ENCODE assay signal across 23 cellular contexts in genomic region chr3:154743418-154743817, GRCh38.
DNase-seq lines count a peak whose midpoint lies in the region; ATAC-seq, FAIRE-seq and TF ChIP-seq lines count a peak whose summit lies in the region.
"Had no signal": no experiment of that assay in that cellular context is flagged by ENCODE, and none has a peak within 500 bp of the region (broad histone marks: within the 10 kb centered on the region; RNA-seq: fewer than 3 reads in every experiment).

No MANE protein-coding gene starts in this region.

- H3K4me1 Mint-ChIP-seq in osteocyte (ENCODE audit: unreplicated experiment) = no peaks in the 10 kb centered on the region
- H3K4me1 Mint-ChIP-seq: B cell had no signal

- H3K27ac Mint-ChIP-seq in osteocyte (ENCODE audit: unreplicated experiment) = no peak overlapping the region
- H3K27ac Mint-ChIP-seq: B cell; CD4-positive, alpha-beta T cell; CD8-positive, alpha-beta T cell had no signal

- H3K9me1 ChIP-seq in K562 (ENCODE audit: control insufficient read depth, insufficient read depth, low read length) = no peaks in the 10 kb centered on the region

- ATAC-seq in HepG2 = no peak
- ATAC-seq in right lobe of liver = no peak
- no peak for ATAC-seq in DND-41 (ENCODE audit: insufficient read depth, low read depth)
- ATAC-seq in K562 = no peak
- ATAC-seq: CD8-positive, alpha-beta T cell had no signal

- no peak overlapping the region for H4K8ac ChIP-seq in trophoblast cell (ENCODE audit: low read depth, low read length)

- no peak overlapping the region for H3K9ac ChIP-seq in HepG2 (ENCODE audit: insufficient read depth, low read depth, low read length)
- no peak overlapping the region for H3K9ac ChIP-seq in DND-41 (ENCODE audit: low read depth, low read length)
- H3K9ac ChIP-seq in K562 (ENCODE audit: insufficient read depth in 1 of 2, low read depth in 2 of 2, low read length in 2 of 2) = no peak overlapping the region
- no peak overlapping the region for H3K9ac ChIP-seq in trophoblast cell (ENCODE audit: low read length)
- H3K9ac ChIP-seq: BLaER1 treated with 17β-estradiol and CSF1 and Interleukin-3, amounts not matched to agents 10 nM and 100 nM had no signal

- H2AFZ ChIP-seq in HepG2 (ENCODE audit: low read length) (no peak overlapping the region), DND-41 (ENCODE audit: low read depth, low read length) (0 out of 2 replicates have a peak overlapping the region, but pooled peaks have one; percentile 17), K562 (ENCODE audit: low read depth, low read length) (no peak overlapping the region), trophoblast cell (ENCODE audit: insufficient read depth, low read length, poor library complexity) (no peak overlapping the region)

- in situ Hi-C loops in HepG2 (cut with HindIII; ENCODE audit: extremely low pct_ligation_motif_present, low pct_unique_long_range_greater_than_20kb) = no loop called here
- in situ Hi-C loops in K562 (cut with MboI) = no loop called here

- H2AK5ac ChIP-seq in trophoblast cell (ENCODE audit: low read length) = no peak overlapping the region

- no peaks in the 10 kb centered on the region for H3K4me1 ChIP-seq in HepG2 (ENCODE audit: insufficient read depth, low read length)
- no peaks in the 10 kb centered on the region for H3K4me1 ChIP-seq in right lobe of liver
- no peaks in the 10 kb centered on the region for H3K4me1 ChIP-seq in DND-41 (ENCODE audit: insufficient read depth, low read length)
- H3K4me1 ChIP-seq in K562 (replicated peaks in 1 of 2; ENCODE audit: control insufficient read depth in 2 of 2, insufficient read depth in 2 of 2, low read length in 2 of 2) = no peaks in the 10 kb centered on the region
- no peaks in the 10 kb centered on the region for H3K4me1 ChIP-seq in trophoblast cell (ENCODE audit: control insufficient read depth in 1 of 2, insufficient read depth in 2 of 2, low read length in 2 of 2)
- H3K4me1 ChIP-seq: BLaER1 treated with 17β-estradiol and CSF1 and Interleukin-3, amounts not matched to agents 10 nM and 100 nM; Caco-2 had no signal

- H3K4me2 ChIP-seq in HepG2 (ENCODE audit: low read depth, low read length) = no peak overlapping the region
- no peak overlapping the region for H3K4me2 ChIP-seq in DND-41 (ENCODE audit: insufficient read depth, low read length)
- no peak overlapping the region for H3K4me2 ChIP-seq in K562 (ENCODE audit: insufficient read depth, low read length)
- no peak overlapping the region for H3K4me2 ChIP-seq in trophoblast cell (ENCODE audit: low read length)
- H3K4me2 ChIP-seq: BLaER1 treated with 17β-estradiol and CSF1 and Interleukin-3, amounts not matched to agents 10 nM and 100 nM had no signal

- H3K9me3 ChIP-seq in HepG2 (ENCODE audit: low read length) (no peaks in the 10 kb centered on the region), right lobe of liver (no peaks in the 10 kb centered on the region), DND-41 (ENCODE audit: insufficient read depth, low read length, severe bottlenecking) (peaks cover 2% of the 10 kb centered on the region), K562 (replicated peaks; ENCODE audit: control insufficient read depth, insufficient read depth, low read depth, low read length) (no peaks in the 10 kb centered on the region), trophoblast cell (ENCODE audit: insufficient read depth, low read depth, low read length) (no peaks in the 10 kb centered on the region)
- H3K9me3 ChIP-seq: Caco-2 had no signal

- no peak overlapping the region for H2BK12ac ChIP-seq in trophoblast cell (ENCODE audit: low read length)

- intact Hi-C loops in HepG2 (cut with micrococcal nuclease; ENCODE audit: unreplicated experiment) = no loop called here
- intact Hi-C loops in right lobe of liver (cut with DNase I) = no loop called here
- intact Hi-C loops in K562 (cut with micrococcal nuclease) = no loop called here
- intact Hi-C loops in cardiac septum (cut with DNase I) = no loop called here

- H3K4ac ChIP-seq in trophoblast cell (ENCODE audit: low read depth, low read length) = no peak overlapping the region

- H2BK120ac ChIP-seq in trophoblast cell (ENCODE audit: insufficient read depth, low read length, poor library complexity) = no peak overlapping the region

- peaks cover 4% of the 10 kb centered on the region for H3K9me3 Mint-ChIP-seq in osteocyte (ENCODE audit: unreplicated experiment)

- peaks cover 15% of the 10 kb centered on the region for H3K27me3 Mint-ChIP-seq in osteocyte (ENCODE audit: unreplicated experiment)
- H3K27me3 Mint-ChIP-seq: B cell; CD4-positive, alpha-beta T cell had no signal

- TF ChIP-seq EP300 in HepG2 (IDR thresholded peaks at IDR 0.05; ENCODE audit: low read depth in 2 of 2, low read length in 2 of 2) (no peak), HepG2 (CRISPR knock-in tag; IDR thresholded peaks at IDR 0.05; ENCODE audit: borderline replicate concordance) (no peak), K562 (IDR thresholded peaks at IDR 0.05; ENCODE audit: low read length) (no peak)

- H3K27ac ChIP-seq in HepG2 (ENCODE audit: extremely low read length, insufficient read depth, low read length) (no peak overlapping the region), right lobe of liver (no peak overlapping the region), DND-41 (ENCODE audit: low read length) (no peak overlapping the region), K562 (ENCODE audit: extremely low read depth, low read depth, low read length) (no peak overlapping the region), trophoblast cell (ENCODE audit: low read depth, low read length) (no peak overlapping the region)
- H3K27ac ChIP-seq: BLaER1 treated with 17β-estradiol and CSF1 and Interleukin-3, amounts not matched to agents 10 nM and 100 nM; C4-2B had no signal

- no peaks in the 10 kb centered on the region for H3K79me2 ChIP-seq in HepG2 (ENCODE audit: insufficient read depth, low read length)
- no peaks in the 10 kb centered on the region for H3K79me2 ChIP-seq in DND-41 (ENCODE audit: insufficient read depth, low read length)
- H3K79me2 ChIP-seq in K562 (ENCODE audit: control insufficient read depth, insufficient read depth, low read length) = no peaks in the 10 kb centered on the region
- H3K79me2 ChIP-seq in trophoblast cell (ENCODE audit: control insufficient read depth, insufficient read depth, low read length, poor library complexity) = no peaks in the 10 kb centered on the region

- CTCF ChIA-PET in HepG2 (lab: Yijun Ruan, JAX; ENCODE audit: low intra/inter-chr PET ratio, low total read pairs) = no interaction called here
- CTCF ChIA-PET in K562 (lab: Yijun Ruan, JAX; ENCODE audit: low intra/inter-chr PET ratio) = no interaction called here

- H3K79me1 ChIP-seq in trophoblast cell (ENCODE audit: low read length) = no peaks in the 10 kb centered on the region

- no peaks in the 10 kb centered on the region for H3K27me3 ChIP-seq in HepG2 (ENCODE audit: control insufficient read depth in 1 of 2, insufficient read depth in 2 of 2, low read length in 2 of 2)
- H3K27me3 ChIP-seq in right lobe of liver = no peaks in the 10 kb centered on the region
- no peaks in the 10 kb centered on the region for H3K27me3 ChIP-seq in DND-41 (ENCODE audit: insufficient read depth, low read length, poor library complexity)
- no peaks in the 10 kb centered on the region for H3K27me3 ChIP-seq in K562 (ENCODE audit: control insufficient read depth in 2 of 2, insufficient read depth in 2 of 2, low read length in 2 of 2)
- H3K27me3 ChIP-seq in trophoblast cell (ENCODE audit: insufficient read depth, low read length) = no peaks in the 10 kb centered on the region
- H3K27me3 ChIP-seq: BLaER1 treated with 17β-estradiol and CSF1 and Interleukin-3, amounts not matched to agents 10 nM and 100 nM had no signal

- BruUV-seq in HepG2 (replicated peaks; lab: Mats Ljungman, UMichigan) = no TSS peak
- no TSS peak for BruUV-seq in K562 (replicated peaks; lab: Mats Ljungman, UMichigan)

- H3K36me3 ChIP-seq in HepG2 (replicated peaks in 1 of 2; ENCODE audit: control insufficient read depth in 1 of 2, insufficient read depth in 2 of 2, low read length in 2 of 2) = no peaks in the 10 kb centered on the region
- H3K36me3 ChIP-seq in right lobe of liver = no peaks in the 10 kb centered on the region
- H3K36me3 ChIP-seq in DND-41 (ENCODE audit: insufficient read depth, low read length) = no peaks in the 10 kb centered on the region
- no peaks in the 10 kb centered on the region for H3K36me3 ChIP-seq in K562 (ENCODE audit: control insufficient read depth, insufficient read depth, low read length)
- no peaks in the 10 kb centered on the region for H3K36me3 ChIP-seq in trophoblast cell (ENCODE audit: control insufficient read depth in 1 of 2, insufficient read depth in 2 of 2, low read length in 2 of 2)
- H3K36me3 ChIP-seq: BLaER1 treated with 17β-estradiol and CSF1 and Interleukin-3, amounts not matched to agents 10 nM and 100 nM had no signal

- H4K20me1 ChIP-seq in HepG2 (ENCODE audit: insufficient read depth, low read length) (no peaks in the 10 kb centered on the region), DND-41 (ENCODE audit: insufficient read depth, low read length) (no peaks in the 10 kb centered on the region), K562 (replicated peaks; ENCODE audit: control insufficient read depth, insufficient read depth, low read length) (no peaks in the 10 kb centered on the region)
- H4K20me1 ChIP-seq: BLaER1 treated with 17β-estradiol and CSF1 and Interleukin-3, amounts not matched to agents 10 nM and 100 nM had no signal

- H2BK5ac ChIP-seq in trophoblast cell (ENCODE audit: low read depth, low read length, poor library complexity) = no peak overlapping the region

- H3K23ac ChIP-seq in trophoblast cell (ENCODE audit: low read length) = no peak overlapping the region

- TF ChIP-seq POLR2A in HepG2 (IDR thresholded peaks at IDR 0.05; ENCODE audit: insufficient read depth in 1 of 2, low read depth in 2 of 2, low read length in 2 of 2) = no peak
- no peak for TF ChIP-seq POLR2A in right lobe of liver (IDR thresholded peaks at IDR 0.05)
- TF ChIP-seq POLR2A in K562 (conservative IDR thresholded peaks at IDR 0.05) = no peak

- H4K91ac ChIP-seq in trophoblast cell (ENCODE audit: low read depth, low read length) = no peak overlapping the region

- no peaks in the 10 kb centered on the region for H3K36me3 Mint-ChIP-seq in osteocyte (ENCODE audit: unreplicated experiment)
- H3K36me3 Mint-ChIP-seq: CD8-positive, alpha-beta T cell had no signal

- H3K4me3 ChIP-seq in HepG2 (replicated peaks in 1 of 3; ENCODE audit: insufficient read depth in 1 of 3, low read depth in 2 of 3, low read length in 3 of 3) = no peak overlapping the region
- H3K4me3 ChIP-seq in right lobe of liver = no peak overlapping the region
- H3K4me3 ChIP-seq in DND-41 (ENCODE audit: low read depth in 1 of 2, low read length in 2 of 2) = no peak overlapping the region
- H3K4me3 ChIP-seq in K562 = no peak overlapping the region
- no peak overlapping the region for H3K4me3 ChIP-seq in trophoblast cell (ENCODE audit: low read depth, low read length)
- H3K4me3 ChIP-seq: BLaER1 treated with 17β-estradiol and CSF1 and Interleukin-3, amounts not matched to agents 10 nM and 100 nM had no signal

- POLR2A ChIA-PET in HepG2 (lab: Yijun Ruan, JAX) (no interaction called here), K562 (lab: Yijun Ruan, JAX) (no interaction called here)

- no peak overlapping the region for H4K12ac ChIP-seq in trophoblast cell (ENCODE audit: low read depth, low read length)

- H3K18ac ChIP-seq in trophoblast cell (ENCODE audit: low read length) = no peak overlapping the region

- DNase-seq in HepG2 (ENCODE audit: low spot score) (no peak), right lobe of liver (no peak), DND-41 (no peak), K562 (ENCODE audit: extremely low read depth in 1 of 4, low spot score in 3 of 4) (no peak), cardiac septum (ENCODE audit: low spot score) (no peak), osteocyte (ENCODE audit: extremely low spot score, unreplicated experiment) (no peak), trophoblast cell (no peak)
- DNase-seq: 8988T; AML-193; Caco-2; Calu3; CD4-positive, alpha-beta T cell; CD8-positive, alpha-beta T cell; DMS79 treated with DMSO at 0.1 percent for 48 hours; EL; GF-D8 had no signal

- H3K14ac ChIP-seq in trophoblast cell (ENCODE audit: low read length) = no peak overlapping the region

- TF ChIP-seq CTCF in HepG2 (CRISPR knock-in tag; IDR thresholded peaks at IDR 0.05) = no peak
- TF ChIP-seq CTCF in right lobe of liver (IDR thresholded peaks at IDR 0.05) = no peak
- no peak for TF ChIP-seq CTCF in DND-41 (IDR thresholded peaks at IDR 0.05; ENCODE audit: borderline replicate concordance, extremely low read depth, low read length, poor library complexity, severe bottlenecking)
- TF ChIP-seq CTCF in K562 (IDR thresholded peaks at IDR 0.05 in 2 of 3, conservative IDR thresholded peaks at IDR 0.05 in 1 of 3; ENCODE audit: insufficient read depth in 2 of 3, low read depth in 1 of 3, low read length in 3 of 3) = no peak
- TF ChIP-seq CTCF in osteocyte (IDR thresholded peaks at IDR 0.05) = no peak

- no peak for FAIRE-seq in HepG2 (lab: Jason Lieb, UNC)
- FAIRE-seq in K562 (lab: Jason Lieb, UNC) = no peak
- FAIRE-seq: A204.1, D721Med, GM12891, GM19239 had no signal

- no peak for TF ChIP-seq RAD21 in HepG2 (CRISPR knock-in tag; IDR thresholded peaks at IDR 0.05)
- no peak for TF ChIP-seq RAD21 in K562 (CRISPR knock-in tag; conservative IDR thresholded peaks at IDR 0.05 in 1 of 2, IDR thresholded peaks at IDR 0.05 in 1 of 2)

- no peak overlapping the region for H3K4me3 Mint-ChIP-seq in osteocyte (ENCODE audit: unreplicated experiment)
- H3K4me3 Mint-ChIP-seq: B cell; CD4-positive, alpha-beta T cell; CD8-positive, alpha-beta T cell had no signal

Comparison
In these comparisons a context has a peak if more than half of its experiments do, and no peak if none do; other contexts are left out.
1. Of the 241 proteins assayed by ChIP-seq in both HepG2 and K562: peak only in HepG2: none; only in K562: MAFG; in both: MAFF and MAFK; in neither: 238.